Comparison of ENCODE assay signal across 1 cellular context in the genomic region with DNA sequence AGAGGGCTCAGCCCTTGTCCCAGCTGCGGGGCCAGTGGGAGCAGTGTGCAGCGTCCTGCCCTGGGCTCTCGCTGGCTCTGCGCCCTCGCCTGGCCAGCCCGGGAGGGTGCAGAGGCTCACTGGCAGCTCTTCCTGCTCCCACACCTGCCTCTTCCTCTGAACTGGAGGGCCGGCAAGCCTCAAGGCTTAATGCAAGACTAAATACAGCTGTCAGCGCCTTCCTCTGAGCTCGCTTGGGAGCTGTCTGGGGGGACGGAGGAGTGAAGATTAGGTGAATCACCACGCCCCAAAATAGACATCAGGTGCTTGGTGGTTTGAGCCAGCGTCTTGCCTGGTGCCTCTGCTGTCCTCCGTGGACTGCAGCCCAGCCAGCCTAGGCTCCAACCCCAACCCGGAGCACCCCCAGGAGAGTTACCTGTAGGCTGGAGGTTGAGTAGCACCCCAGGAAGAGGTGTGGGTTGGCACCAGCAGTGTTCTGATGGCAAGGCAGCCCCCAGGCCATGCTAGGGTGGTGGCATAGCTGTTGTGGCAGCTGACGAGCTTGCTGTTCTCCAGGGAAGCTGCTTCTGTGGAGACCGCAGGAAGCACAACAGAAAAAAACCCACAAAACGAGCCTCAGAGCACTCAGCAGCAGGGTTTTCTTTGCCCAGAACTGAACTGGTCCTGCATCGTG.
TF ChIP-seq lines count a peak whose summit lies in the region.

No MANE protein-coding gene starts in this region.

TF ChIP-seq in endothelial cell of umbilical vein, 7 proteins besides CTCF, POLR2A, EP300 and RAD21 (continued from another document):
- TF ChIP-seq GATA2 (IDR thresholded peaks at IDR 0.05; ENCODE audit: insufficient read depth, insufficient read length, low read depth, low read length) = no peak
- TF ChIP-seq POLR2AphosphoS5 (IDR thresholded peaks at IDR 0.05; ENCODE audit: insufficient read depth, low read depth, low read length) = no peak
- TF ChIP-seq, protein P1, sequence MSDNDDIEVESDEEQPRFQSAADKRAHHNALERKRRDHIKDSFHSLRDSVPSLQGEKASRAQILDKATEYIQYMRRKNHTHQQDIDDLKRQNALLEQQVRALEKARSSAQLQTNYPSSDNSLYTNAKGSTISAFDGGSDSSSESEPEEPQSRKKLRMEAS (IDR thresholded peaks at IDR 0.05; ENCODE audit: insufficient read depth, insufficient read length) = no peak
- no peak for TF ChIP-seq MYC (IDR thresholded peaks at IDR 0.05; ENCODE audit: low read depth, low read length)
- TF ChIP-seq JUN (IDR thresholded peaks at IDR 0.05; ENCODE audit: borderline replicate concordance, insufficient read depth, insufficient read length, low read depth) = no peak
- TF ChIP-seq EZH2 (IDR thresholded peaks at IDR 0.05; ENCODE audit: borderline replicate concordance, low read depth, low read length, severe bottlenecking) = no peak
TF ChIP-seq in endothelial cell of umbilical vein: peak in this region for 0.
